8 cellular contexts compared by ENCODE assay signal in the genomic region with DNA sequence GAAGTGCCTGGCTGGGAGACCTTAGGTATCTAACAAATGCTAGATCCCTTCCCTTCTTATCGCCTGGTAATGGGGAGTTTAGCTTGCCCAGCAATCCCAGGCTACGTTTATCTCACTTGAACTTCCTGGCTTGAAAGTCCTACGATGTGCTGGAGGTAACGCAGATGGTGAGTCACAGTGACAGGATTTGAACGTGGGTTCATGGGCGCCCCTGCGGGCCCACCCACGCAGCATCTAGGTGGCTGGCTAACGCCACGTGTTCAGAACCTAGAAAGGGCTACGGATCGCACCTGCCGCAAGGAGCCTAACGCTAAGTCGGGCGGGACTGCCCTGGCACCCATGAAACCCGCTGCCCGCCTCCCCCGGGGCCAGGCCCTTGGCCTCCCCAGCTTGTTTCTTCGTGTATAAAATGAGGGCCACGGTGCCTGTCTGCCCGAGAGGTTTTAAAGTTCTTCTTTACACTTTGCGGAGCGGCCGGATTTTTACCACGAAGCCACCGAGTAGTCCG. TPM values are rescaled to one million over a fixed set of nuclear protein-coding genes. Genes with fewer than 3 reads are reported as not detected.
DNase-seq lines count a peak whose midpoint lies in the region; ATAC-seq and TF ChIP-seq lines count a peak whose summit lies in the region.

No MANE protein-coding gene starts in this region.

- H3K4me2 ChIP-seq in trophoblast cell (ENCODE audit: low read length): peak overlapping the region; percentile 73

- H4K12ac ChIP-seq in trophoblast cell (ENCODE audit: low read depth, low read length): peak overlapping the region; percentile 1

- no CpG with 5 or more reads among the region's 28 CpGs for WGBS in trophoblast cell (ENCODE audit: extremely low coverage, insufficient coverage, insufficient read length)

- peaks cover 26% of the 10 kb centered on the region for H3K4me1 Mint-ChIP-seq in glutamatergic neuron (ENCODE audit: low read depth, unreplicated experiment)

- no peaks in the 10 kb centered on the region for H3K27me3 ChIP-seq in Peyer's patch
- no peaks in the 10 kb centered on the region for H3K27me3 ChIP-seq in trophoblast cell (ENCODE audit: insufficient read depth, low read length)
- no peaks in the 10 kb centered on the region for H3K27me3 ChIP-seq in upper lobe of right lung

- peaks cover 9% of the 10 kb centered on the region for H3K9me3 Mint-ChIP-seq in glutamatergic neuron (ENCODE audit: unreplicated experiment)

- peak overlapping the region; percentile 45 for H3K14ac ChIP-seq in trophoblast cell (ENCODE audit: low read length)

- H3K23ac ChIP-seq in trophoblast cell (ENCODE audit: low read length): no peak overlapping the region

- H2BK5ac ChIP-seq in trophoblast cell (ENCODE audit: low read depth, low read length, poor library complexity): peak overlapping the region; percentile 25

- H4K91ac ChIP-seq in trophoblast cell (ENCODE audit: low read depth, low read length): peak overlapping the region; percentile 74

- TF ChIP-seq CTCF in Peyer's patch (IDR thresholded peaks at IDR 0.05): no peak
- no peak for TF ChIP-seq CTCF in glutamatergic neuron (IDR thresholded peaks at IDR 0.05; ENCODE audit: partially characterized antibody, unreplicated experiment)
- no peak for TF ChIP-seq CTCF in upper lobe of right lung (IDR thresholded peaks at IDR 0.05)

- H3K4me1 ChIP-seq in Peyer's patch: peaks cover 5 to 70% (median 33%) of the 10 kb centered on the region in 4 donors
- peaks cover 3 to 14% of the 10 kb centered on the region in 2 experiments for H3K4me1 ChIP-seq in trophoblast cell (ENCODE audit: control insufficient read depth in 1 of 2, insufficient read depth in 2 of 2, low read length in 2 of 2)
- peaks cover 72% of the 10 kb centered on the region for H3K4me1 ChIP-seq in upper lobe of right lung

- peak overlapping the region; percentile 17 for H3K27ac Mint-ChIP-seq in glutamatergic neuron (ENCODE audit: unreplicated experiment)

- peak overlapping the region; percentile 8 for H4K8ac ChIP-seq in trophoblast cell (ENCODE audit: low read depth, low read length)

- peak overlapping the region; percentile 98 to 99 (median 99) for H3K27ac ChIP-seq in Peyer's patch
- H3K27ac ChIP-seq in trophoblast cell (ENCODE audit: low read depth, low read length): peak overlapping the region; percentile 22
- peak overlapping the region; percentile 100 for H3K27ac ChIP-seq in upper lobe of right lung

- H3K4me3 Mint-ChIP-seq in glutamatergic neuron (ENCODE audit: unreplicated experiment): peak overlapping the region; percentile 77

- H3K36me3 ChIP-seq in Peyer's patch (no peaks in the 10 kb centered on the region), trophoblast cell (ENCODE audit: control insufficient read depth in 1 of 2, insufficient read depth in 2 of 2, low read length in 2 of 2) (no peaks in the 10 kb centered on the region), upper lobe of right lung (no peaks in the 10 kb centered on the region)

- H2BK120ac ChIP-seq in trophoblast cell (ENCODE audit: insufficient read depth, low read length, poor library complexity): peak overlapping the region; percentile 52

- H2BK12ac ChIP-seq in trophoblast cell (ENCODE audit: low read length): peak overlapping the region; percentile 2

- H3K27me3 Mint-ChIP-seq in glutamatergic neuron (ENCODE audit: unreplicated experiment): peaks cover 30% of the 10 kb centered on the region

- H3K9me3 ChIP-seq in Peyer's patch (no peaks in the 10 kb centered on the region), trophoblast cell (ENCODE audit: insufficient read depth, low read depth, low read length) (no peaks in the 10 kb centered on the region), upper lobe of right lung (no peaks in the 10 kb centered on the region)

- H3K79me2 ChIP-seq in trophoblast cell (ENCODE audit: control insufficient read depth, insufficient read depth, low read length, poor library complexity): peaks cover 12% of the 10 kb centered on the region

- H3K4me3 ChIP-seq in Peyer's patch: peak overlapping the region; percentile 80 to 93 (median 87)
- H3K4me3 ChIP-seq in trophoblast cell (ENCODE audit: low read depth, low read length): peak overlapping the region; percentile 68
- H3K4me3 ChIP-seq in upper lobe of right lung: peak overlapping the region; percentile 77

- intact Hi-C loops in upper lobe of right lung (cut with DNase I): no loop called here

- peaks cover 24% of the 10 kb centered on the region for H3K79me1 ChIP-seq in trophoblast cell (ENCODE audit: low read length)

- peak overlapping the region; percentile 4 for H3K18ac ChIP-seq in trophoblast cell (ENCODE audit: low read length)

- H3K9ac ChIP-seq in trophoblast cell (ENCODE audit: low read length): peak overlapping the region; percentile 51

- H2AK5ac ChIP-seq in trophoblast cell (ENCODE audit: low read length): no peak overlapping the region

- TF ChIP-seq POLR2A in Peyer's patch (IDR thresholded peaks at IDR 0.05): no peak

- no peaks in the 10 kb centered on the region for H3K36me3 Mint-ChIP-seq in glutamatergic neuron (ENCODE audit: unreplicated experiment)

- DNase-seq in NCI-H2171 treated with DMSO at 0.1 percent for 48 hours (lab: John Stamatoyannopoulos, UW) (peak; percentile 60), NCI-H2171 (lab: John Stamatoyannopoulos, UW) (no peak), Peyer's patch (peak in 2 of 3 donors; percentile 77 to 92), glutamatergic neuron (no peak), trophoblast cell (peak; percentile 87 to 89), upper lobe of right lung (no peak)
- DNase-seq in activated effector memory CD4-positive, alpha-beta T cell treated with anti-CD3 and anti-CD28 coated beads, Interleukin-2, amount 50 U/mL, for 16 hours: peak; percentile 95

- H3K4ac ChIP-seq in trophoblast cell (ENCODE audit: low read depth, low read length): peak overlapping the region; percentile 26

- ATAC-seq in HG03045 (IDR thresholded peaks at IDR 0.05; ENCODE audit: unreplicated experiment) (peak; percentile 26), upper lobe of right lung (peak; percentile 31)

- peak overlapping the region; percentile 12 for H2AFZ ChIP-seq in trophoblast cell (ENCODE audit: insufficient read depth, low read length, poor library complexity)

RNA-seq across cellular contexts. Expression of gene USP3, which starts 0.6 kb away (rescaled TPM):
- total RNA-seq in Peyer's patch: 10 to 100 TPM; 67.8 to 86.1 (median 76.9) TPM
- total RNA-seq in glutamatergic neuron (ENCODE audit: unreplicated experiment): 50.9 TPM
- 28.3 and 28.6 TPM in 2 replicates for polyA plus RNA-seq in trophoblast cell (2013)
- 62.5 TPM for total RNA-seq in upper lobe of right lung

Comparison
In these comparisons a context has a peak if more than half of its experiments do, and no peak if none do; other contexts are left out.
1. DNase-seq: peak in NCI-H2171 treated with DMSO at 0.1 percent for 48 hours (single experiment), Peyer's patch (2 of 3), activated effector memory CD4-positive, alpha-beta T cell treated with anti-CD3 and anti-CD28 coated beads, Interleukin-2, amount 50 U/mL, for 16 hours (single experiment) and trophoblast cell (2 of 2); none in NCI-H2171 (single experiment), glutamatergic neuron (single experiment) and upper lobe of right lung (single experiment).
2. H3K27ac ChIP-seq: peak in every context shown above with its lines; median percentile 100 in upper lobe of right lung; 99 in Peyer's patch; 22 in trophoblast cell.
3. Peak in every context shown above with its lines, with median percentiles within 50 percentile points of each other: H3K4me3 ChIP-seq.